8 cellular contexts compared by ENCODE assay signal in the genomic region with DNA sequence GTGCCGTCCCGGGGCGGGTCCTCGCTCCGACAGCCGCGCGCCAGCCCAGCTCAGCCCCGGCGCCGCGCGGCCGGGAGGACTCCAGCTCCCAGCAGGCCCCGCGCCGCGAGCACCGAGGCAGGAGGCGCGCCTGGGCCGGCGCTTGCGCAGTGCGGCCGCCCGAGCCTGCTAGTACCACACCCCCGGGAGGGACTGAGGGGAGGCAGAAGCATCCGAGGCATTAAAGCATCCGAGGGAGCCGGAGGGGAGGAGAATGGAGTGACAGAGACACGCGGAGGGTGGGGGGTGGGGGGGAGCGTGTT. TPM values are rescaled to one million over a fixed set of nuclear protein-coding genes. Genes with fewer than 3 reads are reported as not detected.
DNase-seq lines count a peak whose midpoint lies in the region; ATAC-seq and TF ChIP-seq lines count a peak whose summit lies in the region.

A gene (plus strand): TSS at position 205 of the 302 bp plus-strand sequence. CDS start 347 bp downstream, outside the sequence.

- CTCF ChIA-PET in Caco-2 (lab: Charles Lee) = interaction anchor here (0.6 to 2.5 kb wide), 21 partner anchors 9 to 518 kb away, joined by 3 to 29 read pairs (median 5); a partner anchor contains a TSS

- H3K9me3 ChIP-seq in Caco-2 (no peaks in the 10 kb centered on the region), HUES6 (ENCODE audit: control insufficient read depth, insufficient read depth, low read depth, low read length) (no peaks in the 10 kb centered on the region), OCI-LY1 (ENCODE audit: low read length) (no peaks in the 10 kb centered on the region)

- POLR2A ChIA-PET in Caco-2 (lab: Charles Lee) = interaction anchor here (0.6 to 1.8 kb wide), 9 partner anchors 15 to 519 kb away, joined by 3 to 11 read pairs (median 5); no protein-coding TSS in a partner anchor

- H3K36me3 Mint-ChIP-seq in Caco-2 (ENCODE audit: insufficient read depth, unreplicated experiment) (peaks cover 5% of the 10 kb centered on the region), endothelial cell (ENCODE audit: low read depth, unreplicated experiment) (peaks cover 31% of the 10 kb centered on the region), mesothelial cell of epicardium (no peaks in the 10 kb centered on the region)

- intact Hi-C loops in Caco-2 (cut with micrococcal nuclease; ENCODE audit: unreplicated experiment) = loop anchor here (1.0 to 5.0 kb wide), 4 partner anchors 35 to 110 kb away; no protein-coding TSS in a partner anchor

- H3K4me2 ChIP-seq in OCI-LY1 (ENCODE audit: low read length) = peak within 1 kb of the TSS; percentile 91

- H3K27ac ChIP-seq in HUES6 (ENCODE audit: low read depth, low read length) = no peak within 1 kb of the TSS
- no peak within 1 kb of the TSS for H3K27ac ChIP-seq in OCI-LY1 (ENCODE audit: low read depth, low read length, poor library complexity, severe bottlenecking)

- H3K4me1 Mint-ChIP-seq in Caco-2 (ENCODE audit: low read depth, unreplicated experiment) = peaks cover 17% of the 10 kb centered on the region
- peaks cover 65% of the 10 kb centered on the region for H3K4me1 Mint-ChIP-seq in endothelial cell (ENCODE audit: unreplicated experiment)
- H3K4me1 Mint-ChIP-seq in mesothelial cell of epicardium = peaks cover 46% of the 10 kb centered on the region

- H3K4me3 Mint-ChIP-seq in Caco-2 (ENCODE audit: unreplicated experiment) (peak within 1 kb of the TSS; percentile 81), endothelial cell (ENCODE audit: unreplicated experiment) (peak within 1 kb of the TSS; percentile 100), mesothelial cell of epicardium (peak within 1 kb of the TSS; percentile 87)

- H4K20me1 ChIP-seq in OCI-LY1 (ENCODE audit: insufficient read depth, low read length) = no peaks in the 10 kb centered on the region

- H3K27ac Mint-ChIP-seq in Caco-2 (ENCODE audit: unreplicated experiment) (peak within 1 kb of the TSS; percentile 84), endothelial cell (ENCODE audit: unreplicated experiment) (peak within 1 kb of the TSS; percentile 100), mesothelial cell of epicardium (peak within 1 kb of the TSS; percentile 95)

- peak; percentile 72 for ATAC-seq in GM21423 (IDR thresholded peaks at IDR 0.05; ENCODE audit: unreplicated experiment)

- DNase-seq in Caco-2 (peak; percentile 93 to 96), endothelial cell (ENCODE audit: low spot score) (peak; percentile 94), mesothelial cell of epicardium (ENCODE audit: low spot score in 2 of 2, unreplicated experiment in 2 of 2) (peak; percentile 90 to 92)
- peak; percentile 96 for DNase-seq in activated CD8-positive, alpha-beta memory T cell treated with anti-CD3 and anti-CD28 coated beads, Interleukin-2, amount 50 U/mL, for 48 hours
- DNase-seq in stimulated activated CD8-positive, alpha-beta memory T cell treated with anti-CD3 and anti-CD28 coated beads, Interleukin-15, amount 100 ng/mL, for 48 hours (ENCODE audit: low read depth in 2 of 2) = peak; percentile 96

- H3K9ac ChIP-seq in HUES6 (ENCODE audit: low read length) (peak within 1 kb of the TSS; percentile 84), OCI-LY1 (ENCODE audit: low read length) (peak within 1 kb of the TSS; percentile 74)

- TF ChIP-seq CTCF in Caco-2 (IDR thresholded peaks at IDR 0.05; ENCODE audit: insufficient read depth in 1 of 2, low read depth in 1 of 2, low read length in 1 of 2, severe bottlenecking in 1 of 2, unreplicated experiment in 1 of 2) (no peak), OCI-LY1 (IDR thresholded peaks at IDR 0.05; ENCODE audit: low read length) (no peak), endothelial cell (IDR thresholded peaks at IDR 0.05; ENCODE audit: unreplicated experiment) (no peak), mesothelial cell of epicardium (IDR thresholded peaks at IDR 0.05; ENCODE audit: unreplicated experiment) (no peak)

- BruUV-seq in Caco-2 (replicated peaks; lab: Mats Ljungman, UMichigan) = no TSS peak

- no peaks in the 10 kb centered on the region for H3F3A ChIP-seq in OCI-LY1 (ENCODE audit: insufficient read depth, low read length)

- peak within 1 kb of the TSS; percentile 75 for H3K4me3 ChIP-seq in Caco-2 (ENCODE audit: low read depth, low read length)
- H3K4me3 ChIP-seq in HUES6 (ENCODE audit: low read depth, low read length) = peak within 1 kb of the TSS; percentile 71
- H3K4me3 ChIP-seq in OCI-LY1 (ENCODE audit: low read depth, low read length, poor library complexity, severe bottlenecking) = peak within 1 kb of the TSS; percentile 67

- no peaks in the 10 kb centered on the region for H3K9me2 ChIP-seq in OCI-LY1 (ENCODE audit: low read depth, low read length)

- no peaks in the 10 kb centered on the region for H3K79me2 ChIP-seq in OCI-LY1 (ENCODE audit: insufficient read depth, low read length)

- no peaks in the 10 kb centered on the region for H3K27me3 Mint-ChIP-seq in Caco-2 (ENCODE audit: insufficient read depth, unreplicated experiment)
- H3K27me3 Mint-ChIP-seq in endothelial cell (ENCODE audit: unreplicated experiment) = peaks cover 8% of the 10 kb centered on the region
- peaks cover 16% of the 10 kb centered on the region for H3K27me3 Mint-ChIP-seq in mesothelial cell of epicardium (ENCODE audit: low read depth)

- H3K27me3 ChIP-seq in Caco-2 (replicated peaks; ENCODE audit: control insufficient read depth, insufficient read depth, low read length) (no peaks in the 10 kb centered on the region), HUES6 (ENCODE audit: control insufficient read depth, insufficient read depth, low read length) (peaks cover 18% of the 10 kb centered on the region), OCI-LY1 (ENCODE audit: insufficient read depth, low read length) (peaks cover 4% of the 10 kb centered on the region; the same call in 1 of the 2 replicates)

- H3K36me3 ChIP-seq in Caco-2 (ENCODE audit: control insufficient read depth, insufficient read depth, low read length) (no peaks in the 10 kb centered on the region), HUES6 (ENCODE audit: control insufficient read depth, insufficient read depth, low read length) (no peaks in the 10 kb centered on the region), OCI-LY1 (ENCODE audit: insufficient read depth, low read length) (no peaks in the 10 kb centered on the region)

- peaks cover 16% of the 10 kb centered on the region for H3K4me1 ChIP-seq in Caco-2
- peaks cover 43% of the 10 kb centered on the region for H3K4me1 ChIP-seq in HUES6 (ENCODE audit: control insufficient read depth, insufficient read depth, low read length)
- peaks cover 29% of the 10 kb centered on the region for H3K4me1 ChIP-seq in OCI-LY1 (ENCODE audit: insufficient read depth, low read length, severe bottlenecking)

- peak within 1 kb of the TSS; percentile 35; the same call in 1 of the 2 replicates for H2AFZ ChIP-seq in OCI-LY1 (ENCODE audit: low read length)

- no peaks in the 10 kb centered on the region for H3K9me3 Mint-ChIP-seq in Caco-2 (ENCODE audit: unreplicated experiment)
- no peaks in the 10 kb centered on the region for H3K9me3 Mint-ChIP-seq in endothelial cell (ENCODE audit: unreplicated experiment)
- H3K9me3 Mint-ChIP-seq in mesothelial cell of epicardium = no peaks in the 10 kb centered on the region

RNA-seq across cellular contexts. Expression of the gene that starts here (rescaled TPM):
- total RNA-seq in Caco-2 (2022) (7.7 and 8.9 TPM in 2 replicates), endothelial cell (ENCODE audit: unreplicated experiment) (163 TPM), mesothelial cell of epicardium (13.6 to 14.5 TPM (median 14.0 TPM) in 3 replicates)

Comparison
In these comparisons a context has a peak if more than half of its experiments do, and no peak if none do; other contexts are left out.
1. RNA of the gene that starts here (total RNA-seq): 163 TPM in endothelial cell (single experiment); 13.6 to 14.5 TPM in mesothelial cell of epicardium and 7.7 to 8.9 TPM in Caco-2; every median in the first group is over 10 times any median in the second.
2. Peak in every context shown above with its lines, with median percentiles within 50 percentile points of each other: DNase-seq, H3K4me3 ChIP-seq, H3K27ac Mint-ChIP-seq and H3K4me3 Mint-ChIP-seq.